ENCODE assay signal across 20 cellular contexts in genomic region chr2:237024255-237024654, GRCh38.
DNase-seq lines count a peak whose midpoint lies in the region; ATAC-seq, FAIRE-seq and TF ChIP-seq lines count a peak whose summit lies in the region.
"Had no signal": no experiment of that assay in that cellular context is flagged by ENCODE, and none has a peak within 500 bp of the region (broad histone marks: within the 10 kb centered on the region; RNA-seq: fewer than 3 reads in every experiment).

No MANE protein-coding gene starts in this region.

- H3K4me1 ChIP-seq in HepG2 (ENCODE audit: insufficient read depth, low read length), result peaks cover 14% of the 10 kb centered on the region
- no peaks in the 10 kb centered on the region for H3K4me1 ChIP-seq in right lobe of liver
- no peaks in the 10 kb centered on the region for H3K4me1 ChIP-seq in endodermal cell (ENCODE audit: control insufficient read depth, insufficient read depth, low read length)
- no peaks in the 10 kb centered on the region for H3K4me1 ChIP-seq in mucosa of descending colon (ENCODE audit: low read depth)

- H3K27me3 ChIP-seq in HepG2 (ENCODE audit: control insufficient read depth in 1 of 2, insufficient read depth in 2 of 2, low read length in 2 of 2) (no peaks in the 10 kb centered on the region), right lobe of liver (no peaks in the 10 kb centered on the region), endodermal cell (ENCODE audit: control insufficient read depth, insufficient read depth, low read length, poor library complexity, severe bottlenecking) (no peaks in the 10 kb centered on the region)

- H3K4me3 Mint-ChIP-seq in endodermal cell, result no peak overlapping the region
- H3K4me3 Mint-ChIP-seq: CD4-positive, alpha-beta memory T cell; GM23338; H9 had no signal

- no peak overlapping the region for H3K4me2 ChIP-seq in HepG2 (ENCODE audit: low read depth, low read length)
- H3K4me2 ChIP-seq: GM23338 had no signal

- H3K36me3 ChIP-seq in HepG2 (replicated peaks in 1 of 2; ENCODE audit: control insufficient read depth in 1 of 2, insufficient read depth in 2 of 2, low read length in 2 of 2) (no peaks in the 10 kb centered on the region), right lobe of liver (no peaks in the 10 kb centered on the region), endodermal cell (ENCODE audit: control insufficient read depth, insufficient read depth, low read length) (no peaks in the 10 kb centered on the region), mucosa of descending colon (ENCODE audit: low read depth) (no peaks in the 10 kb centered on the region)

- DNase-seq in HepG2 (ENCODE audit: low spot score), result no peak
- DNase-seq in right lobe of liver, result no peak
- DNase-seq in endodermal cell, result no peak
- no peak for DNase-seq in mucosa of descending colon
- no peak for DNase-seq in activated CD4-positive, CD25-positive, alpha-beta regulatory T cell (lab: John Stamatoyannopoulos, UW)
- no peak for DNase-seq in SKM-1 (lab: John Stamatoyannopoulos, UW; ENCODE audit: unreplicated experiment)
- DNase-seq in NCI-H82 (lab: John Stamatoyannopoulos, UW), result no peak
- DNase-seq: C1 segment of cervical spinal cord; Calu3; CD4-positive, alpha-beta memory T cell; COR-L47; DMS153; DND-41; H9 had no signal

- intact Hi-C loops in HepG2 (cut with micrococcal nuclease; ENCODE audit: unreplicated experiment), result loop anchor here (10.0 kb wide), 1 partner anchor 209 kb away; no protein-coding TSS in a partner anchor
- intact Hi-C loops in right lobe of liver (cut with DNase I), result loop anchor here in 1 of 2 donors (10.0 kb wide), 1 partner anchor 509 kb away; no protein-coding TSS in a partner anchor
- intact Hi-C loops in mucosa of descending colon (cut with DNase I, micrococcal nuclease), result loop anchor here in 1 of 2 donors (10.0 kb wide), 1 partner anchor 509 kb away; no protein-coding TSS in a partner anchor

- H3K4me1 Mint-ChIP-seq in endodermal cell, result peaks cover 4% of the 10 kb centered on the region
- H3K4me1 Mint-ChIP-seq: GM23338 had no signal

- CTCF ChIA-PET in HepG2 (lab: Yijun Ruan, JAX; ENCODE audit: low intra/inter-chr PET ratio, low total read pairs), result no interaction called here

- no peak for FAIRE-seq in HepG2 (lab: Jason Lieb, UNC)
- FAIRE-seq: A204.1, G401.6, GM12892, GM19239 had no signal

- peaks cover 6% of the 10 kb centered on the region for H3K27me3 Mint-ChIP-seq in endodermal cell (ENCODE audit: insufficient read depth)

- H3K27ac Mint-ChIP-seq in endodermal cell, result no peak overlapping the region
- H3K27ac Mint-ChIP-seq: CD4-positive, alpha-beta memory T cell; GM23338; H9 had no signal

- TF ChIP-seq RAD21 in HepG2 (CRISPR knock-in tag; IDR thresholded peaks at IDR 0.05), result no peak

- no peak overlapping the region for H3K27ac ChIP-seq in HepG2 (ENCODE audit: extremely low read length, insufficient read depth, low read length)
- H3K27ac ChIP-seq in right lobe of liver, result no peak overlapping the region
- H3K27ac ChIP-seq in endodermal cell (ENCODE audit: low read depth, low read length), result no peak overlapping the region
- H3K27ac ChIP-seq: 22Rv1 had no signal

- ATAC-seq in HepG2 (no peak), right lobe of liver (no peak), mucosa of descending colon (peak; percentile 20)
- ATAC-seq: GM23338 had no signal

- no peak for TF ChIP-seq CTCF in HepG2 (CRISPR knock-in tag; IDR thresholded peaks at IDR 0.05)
- no peak for TF ChIP-seq CTCF in right lobe of liver (IDR thresholded peaks at IDR 0.05)
- no peak for TF ChIP-seq CTCF in endodermal cell (conservative IDR thresholded peaks at IDR 0.05)
- no peak for TF ChIP-seq CTCF in mucosa of descending colon (IDR thresholded peaks at IDR 0.05)

- no peak for TF ChIP-seq POLR2A in HepG2 (IDR thresholded peaks at IDR 0.05; ENCODE audit: insufficient read depth in 1 of 2, low read depth in 2 of 2, low read length in 2 of 2)
- TF ChIP-seq POLR2A in right lobe of liver (IDR thresholded peaks at IDR 0.05), result no peak

- no peak overlapping the region for H3K9ac ChIP-seq in HepG2 (ENCODE audit: insufficient read depth, low read depth, low read length)
- H3K9ac ChIP-seq in endodermal cell (ENCODE audit: extremely low read depth, low read length, poor library complexity, severe bottlenecking), result no peak overlapping the region

- H2AFZ ChIP-seq in HepG2 (ENCODE audit: low read length), result no peak overlapping the region
- H2AFZ ChIP-seq: GM23338 had no signal

- H3K9me3 ChIP-seq in HepG2 (ENCODE audit: low read length), result peaks cover 7% of the 10 kb centered on the region; the same call in 1 of the 2 replicates
- H3K9me3 ChIP-seq in right lobe of liver, result peaks cover 0 to 6% (median 0%) of the 10 kb centered on the region in 4 donors
- peaks cover 12% of the 10 kb centered on the region for H3K9me3 ChIP-seq in endodermal cell (ENCODE audit: control insufficient read depth, low read length)
- H3K9me3 ChIP-seq in mucosa of descending colon, result peaks cover 3% of the 10 kb centered on the region

- H3K4me3 ChIP-seq in HepG2 (replicated peaks in 1 of 3; ENCODE audit: insufficient read depth in 1 of 3, low read depth in 2 of 3, low read length in 3 of 3) (no peak overlapping the region), right lobe of liver (no peak overlapping the region), endodermal cell (ENCODE audit: low read length) (peak overlapping the region; percentile 55), mucosa of descending colon (no peak overlapping the region)
- H3K4me3 ChIP-seq: GM23338 had no signal

- POLR2A ChIA-PET in HepG2 (lab: Yijun Ruan, JAX), result no interaction called here

- no peaks in the 10 kb centered on the region for H3K36me3 Mint-ChIP-seq in endodermal cell (ENCODE audit: low read depth)
- H3K36me3 Mint-ChIP-seq: CD4-positive, alpha-beta memory T cell had no signal

- H4K20me1 ChIP-seq in HepG2 (ENCODE audit: insufficient read depth, low read length), result no peaks in the 10 kb centered on the region

- peaks cover 6% of the 10 kb centered on the region for H3K9me3 Mint-ChIP-seq in endodermal cell
- H3K9me3 Mint-ChIP-seq: GM23338 had no signal

- no TSS peak for BruUV-seq in HepG2 (replicated peaks; lab: Mats Ljungman, UMichigan)

- H3K79me2 ChIP-seq in HepG2 (ENCODE audit: insufficient read depth, low read length), result no peaks in the 10 kb centered on the region

- in situ Hi-C loops in HepG2 (cut with HindIII; ENCODE audit: extremely low pct_ligation_motif_present, low pct_unique_long_range_greater_than_20kb), result loop anchor here (10.0 kb wide), 1 partner anchor 509 kb away; no protein-coding TSS in a partner anchor

- TF ChIP-seq EP300 in HepG2 (IDR thresholded peaks at IDR 0.05; ENCODE audit: low read depth in 2 of 2, low read length in 2 of 2), result no peak
- TF ChIP-seq EP300 in HepG2 (CRISPR knock-in tag; IDR thresholded peaks at IDR 0.05; ENCODE audit: borderline replicate concordance), result no peak

TF ChIP-seq in HepG2, 621 proteins besides CTCF, POLR2A, EP300 and RAD21 (continues in another document):
- TF ChIP-seq ZNF224 (CRISPR knock-in tag; IDR thresholded peaks at IDR 0.05) (no peak), RBAK (CRISPR knock-in tag; IDR thresholded peaks at IDR 0.05) (peak; percentile 93), ZNF451 (CRISPR knock-in tag; IDR thresholded peaks at IDR 0.05) (no peak), RBFOX2 (IDR thresholded peaks at IDR 0.05; ENCODE audit: low read depth, low read length) (no peak)
